Comparison of ENCODE assay signal across 9 cellular contexts in the genomic region with DNA sequence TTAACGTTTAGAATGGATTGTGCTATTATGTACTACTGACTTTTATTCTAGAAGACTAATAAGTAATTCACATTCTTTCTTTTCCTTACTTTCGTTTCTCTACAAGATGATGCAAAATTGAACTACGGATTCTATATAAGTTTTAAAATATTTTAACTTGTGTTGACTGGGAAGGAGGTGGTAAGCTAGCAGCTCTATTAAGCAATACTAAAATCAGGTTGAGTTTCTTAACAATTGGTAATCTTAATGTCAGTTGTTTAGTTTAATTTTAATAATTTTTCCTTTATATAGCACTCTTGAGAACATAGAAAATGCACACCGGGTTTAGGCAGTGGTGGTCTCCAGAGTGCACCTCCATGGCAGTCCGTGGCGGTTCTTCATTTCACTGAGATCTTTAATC. TPM values are rescaled to one million over a fixed set of nuclear protein-coding genes. Genes with fewer than 3 reads are reported as not detected.
DNase-seq lines count a peak whose midpoint lies in the region; ATAC-seq, FAIRE-seq and TF ChIP-seq lines count a peak whose summit lies in the region.
"Had no signal": no experiment of that assay in that cellular context is flagged by ENCODE, and none has a peak within 500 bp of the region (broad histone marks: within the 10 kb centered on the region; RNA-seq: fewer than 3 reads in every experiment).

No MANE protein-coding gene starts in this region.

- POLR2A ChIA-PET in HCT116 (lab: Charles Lee) = no interaction called here

- TF ChIP-seq CTCF in HCT116 (IDR thresholded peaks at IDR 0.05 in 2 of 3, conservative IDR thresholded peaks at IDR 0.05 in 1 of 3; ENCODE audit: borderline replicate concordance in 1 of 3, insufficient read depth in 1 of 3, low read depth in 2 of 3, low read length in 2 of 3) = no peak
- TF ChIP-seq CTCF in VCaP (conservative IDR thresholded peaks at IDR 0.05) = no peak
- no peak for TF ChIP-seq CTCF in fibroblast of villous mesenchyme (IDR thresholded peaks at IDR 0.05; ENCODE audit: insufficient read depth, low read depth, low read length)

- no peaks in the 10 kb centered on the region for H3K9me2 ChIP-seq in HCT116 (ENCODE audit: insufficient read depth)

- H3K36me3 ChIP-seq in HCT116 (ENCODE audit: control insufficient read depth in 1 of 2, insufficient read depth in 2 of 2, low read length in 2 of 2) (no peaks in the 10 kb centered on the region), skeletal muscle tissue (ENCODE audit: control insufficient read depth in 3 of 3, insufficient read depth in 3 of 3, low read length in 3 of 3) (no peaks in the 10 kb centered on the region)

- DNase-seq in HCT116 (ENCODE audit: low read depth, low spot score) = no peak
- no peak for DNase-seq in fibroblast of villous mesenchyme (ENCODE audit: low read depth)
- no peak for DNase-seq in NCI-H2227 treated with DMSO at 0.1 percent for 48 hours (lab: John Stamatoyannopoulos, UW)
- no peak for DNase-seq in G401 (ENCODE audit: low spot score)
- no peak for DNase-seq in frontal cortex (ENCODE audit: low spot score in 2 of 2)

- BruUV-seq in HCT116 (replicated peaks; lab: Mats Ljungman, UMichigan) = no TSS peak

- no peaks in the 10 kb centered on the region for H3K27me3 ChIP-seq in HCT116 (ENCODE audit: insufficient read depth, low read length)
- no peaks in the 10 kb centered on the region for H3K27me3 ChIP-seq in skeletal muscle tissue (ENCODE audit: control insufficient read depth in 3 of 3, insufficient read depth in 3 of 3, low read length in 3 of 3)

- H3K9ac ChIP-seq in HCT116 (ENCODE audit: low read length) (peak overlapping the region; percentile 90), skeletal muscle tissue (ENCODE audit: low read depth in 1 of 3, low read length in 3 of 3) (peak overlapping the region; percentile 87 to 93 (median 89))

- in situ Hi-C loops in G401 (cut with HindIII; ENCODE audit: low sequenced_read_pairs) = no loop called here

- RAD21 ChIA-PET in HCT116 (lab: Charles Lee; ENCODE audit: low non-redundant PET in 1 of 2, low total read pairs in 2 of 2, uncharacterized antibody in 2 of 2, unreplicated experiment in 2 of 2) = no interaction called here

- H3K4me1 ChIP-seq in HCT116 (ENCODE audit: control insufficient read depth in 1 of 2, insufficient read depth in 2 of 2, low read length in 2 of 2) (peaks cover 16 to 32% of the 10 kb centered on the region in 2 experiments), skeletal muscle tissue (ENCODE audit: control insufficient read depth in 3 of 3, insufficient read depth in 3 of 3, low read length in 3 of 3) (peaks cover 10 to 32% (median 23%) of the 10 kb centered on the region in 3 donors)

- no peak for TF ChIP-seq POLR2A in HCT116 (IDR thresholded peaks at IDR 0.05; ENCODE audit: borderline replicate concordance, extremely low read depth, insufficient read depth, insufficient read length)

- intact Hi-C loops in HCT116 (cut with micrococcal nuclease) = no loop called here

- CTCF ChIA-PET in HCT116 (lab: Charles Lee) = no interaction called here

- H3K27ac ChIP-seq in HCT116 (ENCODE audit: low read depth, low read length) (no peak overlapping the region), VCaP (peak overlapping the region; percentile 89; the same call in 1 of the 2 replicates), skeletal muscle tissue (ENCODE audit: low read depth, low read length) (no peak overlapping the region)

- FAIRE-seq in frontal cortex (lab: Jason Lieb, UNC) = no peak
- FAIRE-seq: GM19239 had no signal

- peaks cover 8% of the 10 kb centered on the region; the same call in 1 of the 2 replicates for H4K20me1 ChIP-seq in HCT116 (ENCODE audit: insufficient read depth)

- peak overlapping the region; percentile 82 to 91 for H3K4me3 ChIP-seq in HCT116 (replicated peaks in 1 of 2; ENCODE audit: low read depth in 1 of 2, low read length in 2 of 2)
- peak overlapping the region; percentile 84 for H3K4me3 ChIP-seq in fibroblast of villous mesenchyme (ENCODE audit: low read depth, low read length)
- peak overlapping the region; percentile 84 to 90 (median 87) for H3K4me3 ChIP-seq in skeletal muscle tissue (ENCODE audit: low read length in 3 of 3)

- H3K4me2 ChIP-seq in HCT116 (ENCODE audit: low read length) = peak overlapping the region; percentile 89

- no peak for ATAC-seq in HCT116
- ATAC-seq in HG03097 (IDR thresholded peaks at IDR 0.05; ENCODE audit: low FRiP score, unreplicated experiment) = no peak

- H3K9me3 ChIP-seq in HCT116 (ENCODE audit: control insufficient read depth in 1 of 2, insufficient read depth in 1 of 2, low read depth in 1 of 2, low read length in 2 of 2) (no peaks in the 10 kb centered on the region), skeletal muscle tissue (ENCODE audit: control insufficient read depth in 3 of 3, low read length in 3 of 3) (no peaks in the 10 kb centered on the region)

- no peak for TF ChIP-seq RAD21 in HCT116 (IDR thresholded peaks at IDR 0.05; ENCODE audit: low read depth)

- H3K79me2 ChIP-seq in HCT116 (ENCODE audit: insufficient read depth, low read length) = peaks cover 61% of the 10 kb centered on the region

- no peak overlapping the region for H2AFZ ChIP-seq in HCT116 (ENCODE audit: low read depth, low read length, poor library complexity, severe bottlenecking)

TF ChIP-seq in HCT116, 20 proteins besides CTCF, POLR2A, EP300 and RAD21:
- TF ChIP-seq ZFX (IDR thresholded peaks at IDR 0.05) (no peak), JUND (IDR thresholded peaks at IDR 0.05) (no peak), FOSL1 (IDR thresholded peaks at IDR 0.05; ENCODE audit: low read depth) (no peak), SRF (IDR thresholded peaks at IDR 0.05; ENCODE audit: low read depth) (no peak), SP1 (IDR thresholded peaks at IDR 0.05; ENCODE audit: low read depth) (no peak), EZH2 (IDR thresholded peaks at IDR 0.05) (no peak), REST (IDR thresholded peaks at IDR 0.05; ENCODE audit: low read depth) (no peak), ELF1 (IDR thresholded peaks at IDR 0.05; ENCODE audit: borderline replicate concordance, low read depth) (no peak), TCF7L2 (IDR thresholded peaks at IDR 0.05; ENCODE audit: borderline replicate concordance, extremely low read depth, insufficient read depth, insufficient read length) (no peak), MAX (IDR thresholded peaks at IDR 0.05) (no peak), CEBPB (IDR thresholded peaks at IDR 0.05; ENCODE audit: low read depth) (no peak), POLR2AphosphoS5 (IDR thresholded peaks at IDR 0.05; ENCODE audit: low read depth, low read length) (no peak), ATF3 (IDR thresholded peaks at IDR 0.05) (no peak), CBX3 (IDR thresholded peaks at IDR 0.05; ENCODE audit: low read depth) (no peak), SIN3A (IDR thresholded peaks at IDR 0.05; ENCODE audit: low read depth) (no peak), YY1 (IDR thresholded peaks at IDR 0.05; ENCODE audit: extremely low read depth, insufficient replicate concordance, low read depth, low read length) (no peak), EGR1 (IDR thresholded peaks at IDR 0.05; ENCODE audit: low read depth) (no peak)

RNA-seq across cellular contexts. Expression of gene SOCS5, which starts 1.3 kb away (rescaled TPM):
- 17.5 TPM for total RNA-seq in HCT116 (2021; ENCODE audit: unreplicated experiment)
- 6.9 and 8.2 TPM in 2 replicates for polyA plus RNA-seq in HCT116 (2012)
- total RNA-seq in fibroblast of villous mesenchyme = 86.0 and 220 TPM in 2 replicates
- total RNA-seq in skeletal muscle tissue = 35.0 TPM
- total RNA-seq in G401 (2014; rRNA removed; shearing (Covaris generic)) = 15.6 and 19.8 TPM in 2 replicates
- 37.9 TPM for total RNA-seq in frontal cortex
